In genomic region chr13:59874973-59875372, GRCh38 we compare ENCODE assay signal across 9 cellular contexts.
"Had no signal": no experiment of that assay in that cellular context is flagged by ENCODE, and none has a peak within 500 bp of the region (broad histone marks: within the 10 kb centered on the region; RNA-seq: fewer than 3 reads in every experiment).

No MANE protein-coding gene starts in this region.

- H3K9me3 ChIP-seq: HAP-1 had no signal

- H3K27ac ChIP-seq: GM23248, HL-60 had no signal

- H3K9me3 Mint-ChIP-seq: HFFc6, IgD-negative memory B cell had no signal

- H3K9ac ChIP-seq: GM23248 had no signal

- ATAC-seq: HCT116, HepG2 had no signal

- H3K27ac Mint-ChIP-seq: HFFc6, IgD-negative memory B cell had no signal

- H3K4me3 ChIP-seq: GM23248, HAP-1 had no signal

- H2AFZ ChIP-seq: GM23248 had no signal

- DNase-seq: GM23248, GOT3, H7, HFFc6 had no signal

- H3K4me1 ChIP-seq: HAP-1 had no signal

- FAIRE-seq: HepG2 had no signal
